In the genomic region with DNA sequence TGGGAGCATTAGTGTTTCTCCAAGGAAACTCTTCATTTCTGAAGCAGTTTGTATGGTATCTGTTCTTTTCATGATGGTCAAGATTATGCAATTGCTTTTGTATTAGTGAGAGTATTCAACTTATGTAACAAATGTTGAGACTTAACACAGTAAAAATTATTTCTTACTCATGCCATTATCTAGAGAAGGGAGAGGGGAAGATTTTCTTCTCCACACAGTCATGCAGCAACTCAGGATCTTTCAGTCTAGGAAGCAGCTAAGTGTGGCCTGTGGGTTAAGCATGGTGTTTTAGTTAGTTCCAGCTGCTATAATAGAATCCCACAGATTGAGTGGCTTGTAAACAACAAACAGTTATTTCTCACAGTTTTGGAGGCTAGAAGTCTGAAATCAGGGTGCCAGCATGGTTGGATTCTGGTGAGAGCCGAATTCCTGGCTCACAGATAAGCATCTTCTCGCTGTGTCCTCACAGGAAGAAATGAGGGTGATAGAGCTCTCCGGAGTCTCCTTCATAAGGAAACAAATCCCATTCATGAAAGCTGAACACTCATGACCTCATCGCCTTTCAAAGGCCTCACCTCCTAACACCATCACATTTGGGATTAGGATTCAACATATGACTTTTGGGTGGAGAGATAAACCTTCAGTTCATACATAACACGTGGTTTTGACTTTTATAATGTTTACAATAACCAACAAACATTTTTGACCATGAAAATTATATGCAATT, we compare ENCODE assay signal across 20 cellular contexts.
"Had no signal": no experiment of that assay in that cellular context is flagged by ENCODE, and none has a peak within 500 bp of the region (broad histone marks: within the 10 kb centered on the region; RNA-seq: fewer than 3 reads in every experiment).

No MANE protein-coding gene starts in this region.

- H3K27ac ChIP-seq: adrenal gland, gastroesophageal sphincter, neural progenitor cell, spleen, tibial artery had no signal

- ATAC-seq: activated CD4-positive, alpha-beta T cell treated with anti-CD3 and anti-CD28 coated beads for 36 hours; activated T-cell treated with anti-CD3 and anti-CD28 coated beads, Interleukin-2, amount 50 U/mL, for 4 hours; esophagus mucosa; gastroesophageal sphincter; left ventricle myocardium superior; naive thymus-derived CD8-positive, alpha-beta T cell had no signal

- H3K4me3 ChIP-seq: adrenal gland, gastroesophageal sphincter, neural progenitor cell, spleen, tibial artery had no signal

- H3K27me3 ChIP-seq: adrenal gland, gastroesophageal sphincter, neural progenitor cell, spleen, tibial artery had no signal

- H3K36me3 ChIP-seq: adrenal gland, gastroesophageal sphincter, neural progenitor cell, spleen, tibial artery had no signal

- H3K9me3 ChIP-seq: adrenal gland, gastroesophageal sphincter, spleen, tibial artery had no signal

- DNase-seq: activated CD4-positive, alpha-beta T cell treated with anti-CD3 and anti-CD28 coated beads for 36 hours; activated CD4-positive, alpha-beta T cell treated with anti-CD3 and anti-CD28 coated beads, Interleukin-2, amount 50 U/mL, for 48 hours; activated CD8-positive, alpha-beta memory T cell treated with anti-CD3 and anti-CD28 coated beads, Interleukin-2, amount 50 U/mL, for 48 hours; activated naive CD4-positive, alpha-beta T cell; activated T-cell treated with anti-CD3 and anti-CD28 coated beads, Interleukin-2, amount 50 U/mL, for 4 hours; adrenal gland; effector memory CD4-positive, alpha-beta T cell; head of caudate nucleus; hypothalamus; left ventricle myocardium superior; mammary epithelial cell; naive thymus-derived CD8-positive, alpha-beta T cell; retina; spleen; stimulated activated CD4-positive, alpha-beta T cell treated with anti-CD3 and anti-CD28 coated beads, Interleukin-4, amount 100 ng/mL, for 24 hours; stimulated activated naive CD4-positive, alpha-beta T cell treated with Interleukin-2 at 50 U/mL for 16 hours; tibial artery had no signal

- H3K4me1 ChIP-seq: adrenal gland, gastroesophageal sphincter, neural progenitor cell, spleen, tibial artery had no signal
